Comparison of ENCODE assay signal across 18 cellular contexts in the genomic region with DNA sequence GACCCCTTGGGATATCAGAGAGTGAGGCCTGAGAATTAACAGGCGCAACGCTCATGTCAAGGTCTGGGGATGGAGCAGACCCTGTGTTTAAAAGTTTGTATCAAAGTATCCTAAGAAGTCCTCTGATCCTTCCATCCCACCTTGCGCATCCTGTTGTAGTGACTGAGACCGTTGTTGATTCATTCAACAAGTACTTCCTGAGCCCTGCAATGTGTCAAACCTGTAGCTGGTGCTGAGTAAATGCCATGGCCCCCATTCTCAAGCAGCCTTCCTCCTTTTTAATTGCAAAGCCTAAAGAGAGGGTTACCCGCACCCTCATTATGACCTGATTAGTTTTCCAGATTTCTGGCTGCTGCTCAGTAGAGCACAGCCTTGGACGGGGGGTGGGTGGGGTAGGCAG.
"Had no signal": no experiment of that assay in that cellular context is flagged by ENCODE, and none has a peak within 500 bp of the region (broad histone marks: within the 10 kb centered on the region; RNA-seq: fewer than 3 reads in every experiment).

No MANE protein-coding gene starts in this region.

- DNase-seq: effector CD8-positive, alpha-beta T cell; heart left ventricle; hippocampal formation; left lung; lower lobe of right lung; stimulated activated CD4-positive, alpha-beta T cell treated with anti-CD3 and anti-CD28 coated beads, Interleukin-2, amount 100 ng/mL, for 24 hours; stimulated activated CD4-positive, alpha-beta T cell treated with anti-CD3 and anti-CD28 coated beads, Interleukin-4, amount 100 ng/mL, for 4 hours; stimulated activated naive B cell treated with anti-CD40 and anti-IgM and Interleukin-4, amounts not matched to agents 10 μg/mL and 1 μg/mL and 100 μg/mL, for 72 hours; stimulated activated naive CD8-positive, alpha-beta T cell treated with anti-CD3 and anti-CD28 coated beads, Interleukin-15, amount 100 ng/mL, for 72 hours; testis had no signal

- ATAC-seq: esophagus mucosa; left lung; stimulated activated naive B cell treated with anti-CD40 and anti-IgM and Interleukin-4, amounts not matched to agents 10 μg/mL and 1 μg/mL and 100 μg/mL, for 72 hours; stimulated activated naive CD8-positive, alpha-beta T cell treated with anti-CD3 and anti-CD28 coated beads, Interleukin-15, amount 100 ng/mL, for 72 hours had no signal

- H3K36me3 ChIP-seq: heart left ventricle, left lung, lower lobe of right lung, neutrophil, tibial nerve had no signal

- H3K4me3 ChIP-seq: coronary artery, heart left ventricle, left lung, lower lobe of right lung, skin epidermis, testis, tibial nerve had no signal

- H3K27me3 Mint-ChIP-seq: stimulated activated naive CD8-positive, alpha-beta T cell treated with anti-CD3 and anti-CD28 coated beads, Interleukin-15, amount 100 ng/mL, for 72 hours had no signal

- H3K4me3 Mint-ChIP-seq: memory B cell; mesothelial cell of epicardium; nephron; stimulated activated naive B cell treated with anti-CD40 and anti-IgM and Interleukin-4, amounts not matched to agents 10 μg/mL and 1 μg/mL and 100 μg/mL, for 72 hours; stimulated activated naive CD8-positive, alpha-beta T cell treated with anti-CD3 and anti-CD28 coated beads, Interleukin-15, amount 100 ng/mL, for 72 hours had no signal

- H3K27me3 ChIP-seq: heart left ventricle, left lung, neutrophil, testis, tibial nerve had no signal

- H3K9me3 ChIP-seq: heart left ventricle, left lung, lower lobe of right lung, neutrophil, testis, tibial nerve had no signal

- H3K27ac ChIP-seq: coronary artery, left lung, lower lobe of right lung, neutrophil, skin epidermis, testis had no signal

- H3K4me1 Mint-ChIP-seq: memory B cell; stimulated activated naive B cell treated with anti-CD40 and anti-IgM and Interleukin-4, amounts not matched to agents 10 μg/mL and 1 μg/mL and 100 μg/mL, for 72 hours had no signal

- H3K4me1 ChIP-seq: left lung, lower lobe of right lung, testis had no signal

- H3K9me3 Mint-ChIP-seq: memory B cell; mesothelial cell of epicardium; nephron; stimulated activated naive B cell treated with anti-CD40 and anti-IgM and Interleukin-4, amounts not matched to agents 10 μg/mL and 1 μg/mL and 100 μg/mL, for 72 hours; stimulated activated naive CD8-positive, alpha-beta T cell treated with anti-CD3 and anti-CD28 coated beads, Interleukin-15, amount 100 ng/mL, for 72 hours had no signal

- H3K36me3 Mint-ChIP-seq: memory B cell; mesothelial cell of epicardium; stimulated activated naive B cell treated with anti-CD40 and anti-IgM and Interleukin-4, amounts not matched to agents 10 μg/mL and 1 μg/mL and 100 μg/mL, for 72 hours had no signal

- H3K27ac Mint-ChIP-seq: memory B cell; mesothelial cell of epicardium; stimulated activated naive B cell treated with anti-CD40 and anti-IgM and Interleukin-4, amounts not matched to agents 10 μg/mL and 1 μg/mL and 100 μg/mL, for 72 hours had no signal
